Comparison of ENCODE assay signal across 25 cellular contexts in the genomic region with DNA sequence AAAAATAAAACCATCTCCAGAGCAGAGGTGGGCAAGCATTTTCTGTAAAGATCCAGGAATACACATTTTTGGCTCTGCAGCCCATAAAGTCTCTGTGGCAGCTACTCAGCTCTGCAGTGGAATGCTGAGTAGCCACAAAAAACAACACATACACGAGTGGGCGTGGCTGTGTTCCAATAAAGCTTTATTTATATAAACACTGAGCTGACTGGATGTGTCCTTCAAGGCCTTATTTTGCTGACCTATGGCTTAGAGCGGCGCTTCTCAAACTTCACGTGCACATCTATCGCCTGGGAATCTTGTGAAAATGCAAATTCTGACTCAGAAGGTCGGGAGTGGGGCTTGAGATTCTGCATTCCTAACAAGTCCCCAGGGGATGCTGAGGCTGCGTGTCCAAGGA.
"Had no signal": no experiment of that assay in that cellular context is flagged by ENCODE, and none has a peak within 500 bp of the region (broad histone marks: within the 10 kb centered on the region; RNA-seq: fewer than 3 reads in every experiment).

No MANE protein-coding gene starts in this region.

- ATAC-seq: activated T-cell treated with anti-CD3 and anti-CD28 coated beads, Interleukin-2, amount 50 U/mL, for 72 hours; esophagus mucosa; heart left ventricle; left cardiac atrium; lower lobe of right lung; naive thymus-derived CD4-positive, alpha-beta T cell; stimulated activated naive B cell treated with anti-CD40 and anti-IgM and Interleukin-4, amounts not matched to agents 10 μg/mL and 1 μg/mL and 100 μg/mL, for 72 hours had no signal

- H3K4me1 ChIP-seq: testis had no signal

- H3K27me3 ChIP-seq: brain microvascular endothelial cell, heart left ventricle, sigmoid colon, testis had no signal

- FAIRE-seq: endothelial cell of umbilical vein had no signal

- H3K27ac Mint-ChIP-seq: activated CD4-positive, alpha-beta memory T cell treated with anti-CD3 and anti-CD28 coated beads for 36 hours; activated naive CD4-positive, alpha-beta T cell treated with anti-CD3 and anti-CD28 coated beads for 36 hours; activated naive CD8-positive, alpha-beta T cell treated with anti-CD3 and anti-CD28 coated beads, Interleukin-2, amount 10 ng/mL, durations not matched to agents 7 days and 5 days; activated T-cell treated with anti-CD3 and anti-CD28 coated beads, Interleukin-2, amount 50 U/mL, for 72 hours; stimulated activated naive B cell treated with anti-CD40 and anti-IgM and Interleukin-4, amounts not matched to agents 10 μg/mL and 1 μg/mL and 100 μg/mL, for 72 hours; type B pancreatic cell had no signal

- H3K27ac ChIP-seq: brain microvascular endothelial cell, heart left ventricle, lower lobe of right lung, sigmoid colon, testis had no signal

- H3K4me3 ChIP-seq: heart left ventricle, lower lobe of right lung, sigmoid colon, testis had no signal

- H3K4me1 Mint-ChIP-seq: neural crest cell had no signal

- H3K4me3 Mint-ChIP-seq: activated CD4-positive, alpha-beta memory T cell treated with anti-CD3 and anti-CD28 coated beads for 36 hours; activated naive CD4-positive, alpha-beta T cell treated with anti-CD3 and anti-CD28 coated beads for 36 hours; activated naive CD8-positive, alpha-beta T cell treated with anti-CD3 and anti-CD28 coated beads, Interleukin-2, amount 10 ng/mL, durations not matched to agents 7 days and 5 days; activated T-cell treated with anti-CD3 and anti-CD28 coated beads, Interleukin-2, amount 50 U/mL, for 72 hours; naive thymus-derived CD4-positive, alpha-beta T cell; neural crest cell; stimulated activated naive B cell treated with anti-CD40 and anti-IgM and Interleukin-4, amounts not matched to agents 10 μg/mL and 1 μg/mL and 100 μg/mL, for 72 hours; type B pancreatic cell had no signal

- DNase-seq: activated CD4-positive, alpha-beta memory T cell treated with anti-CD3 and anti-CD28 coated beads for 36 hours; activated CD4-positive, alpha-beta T cell treated with anti-CD3 and anti-CD28 coated beads for 48 hours; activated effector memory CD4-positive, alpha-beta T cell treated with Interleukin-2 at 50 U/mL for 16 hours; activated naive CD4-positive, alpha-beta T cell treated with anti-CD3 and anti-CD28 coated beads for 36 hours; activated naive CD8-positive, alpha-beta T cell treated with anti-CD3 and anti-CD28 coated beads, Interleukin-2, amount 10 ng/mL, durations not matched to agents 7 days and 5 days; activated T-cell treated with anti-CD3 and anti-CD28 coated beads, Interleukin-2, amount 50 U/mL, for 72 hours; amygdala; brain microvascular endothelial cell; central memory CD4-positive, alpha-beta T cell; effector memory CD4-positive, alpha-beta T cell; heart left ventricle; islet precursor cell; left cardiac atrium; lower lobe of right lung; naive thymus-derived CD4-positive, alpha-beta T cell; sigmoid colon; stimulated activated CD4-positive, alpha-beta T cell treated with anti-CD3 and anti-CD28 coated beads, Interleukin-2, amount 100 ng/mL, for 48 hours; stimulated activated CD8-positive, alpha-beta memory T cell treated with anti-CD3 and anti-CD28 coated beads, Interleukin-4, amount 100 ng/mL, for 48 hours; stimulated activated naive B cell treated with anti-CD40 and anti-IgM and Interleukin-4, amounts not matched to agents 10 μg/mL and 1 μg/mL and 100 μg/mL, for 72 hours; T1000; testis had no signal

- H3K9me3 Mint-ChIP-seq: activated CD4-positive, alpha-beta memory T cell treated with anti-CD3 and anti-CD28 coated beads for 36 hours; activated naive CD4-positive, alpha-beta T cell treated with anti-CD3 and anti-CD28 coated beads for 36 hours; activated naive CD8-positive, alpha-beta T cell treated with anti-CD3 and anti-CD28 coated beads, Interleukin-2, amount 10 ng/mL, durations not matched to agents 7 days and 5 days; activated T-cell treated with anti-CD3 and anti-CD28 coated beads, Interleukin-2, amount 50 U/mL, for 72 hours; naive thymus-derived CD4-positive, alpha-beta T cell; neural crest cell; stimulated activated naive B cell treated with anti-CD40 and anti-IgM and Interleukin-4, amounts not matched to agents 10 μg/mL and 1 μg/mL and 100 μg/mL, for 72 hours; type B pancreatic cell had no signal

- H3K9me3 ChIP-seq: heart left ventricle, lower lobe of right lung, sigmoid colon, testis had no signal

- H3K36me3 ChIP-seq: brain microvascular endothelial cell, heart left ventricle, lower lobe of right lung had no signal

- H3K27me3 Mint-ChIP-seq: activated CD4-positive, alpha-beta memory T cell treated with anti-CD3 and anti-CD28 coated beads for 36 hours; activated naive CD8-positive, alpha-beta T cell treated with anti-CD3 and anti-CD28 coated beads, Interleukin-2, amount 10 ng/mL, durations not matched to agents 7 days and 5 days; naive thymus-derived CD4-positive, alpha-beta T cell; stimulated activated naive B cell treated with anti-CD40 and anti-IgM and Interleukin-4, amounts not matched to agents 10 μg/mL and 1 μg/mL and 100 μg/mL, for 72 hours; type B pancreatic cell had no signal
